In genomic region chr10:47372726-47373125, GRCh38 we compare ENCODE assay signal across 1 cellular context.
TF ChIP-seq lines count a peak whose summit lies in the region.

No MANE protein-coding gene starts in this region.

TF ChIP-seq in GM23338, 12 proteins besides CTCF, POLR2A, EP300 and RAD21 (continued from another document):
- TF ChIP-seq, protein P1, sequence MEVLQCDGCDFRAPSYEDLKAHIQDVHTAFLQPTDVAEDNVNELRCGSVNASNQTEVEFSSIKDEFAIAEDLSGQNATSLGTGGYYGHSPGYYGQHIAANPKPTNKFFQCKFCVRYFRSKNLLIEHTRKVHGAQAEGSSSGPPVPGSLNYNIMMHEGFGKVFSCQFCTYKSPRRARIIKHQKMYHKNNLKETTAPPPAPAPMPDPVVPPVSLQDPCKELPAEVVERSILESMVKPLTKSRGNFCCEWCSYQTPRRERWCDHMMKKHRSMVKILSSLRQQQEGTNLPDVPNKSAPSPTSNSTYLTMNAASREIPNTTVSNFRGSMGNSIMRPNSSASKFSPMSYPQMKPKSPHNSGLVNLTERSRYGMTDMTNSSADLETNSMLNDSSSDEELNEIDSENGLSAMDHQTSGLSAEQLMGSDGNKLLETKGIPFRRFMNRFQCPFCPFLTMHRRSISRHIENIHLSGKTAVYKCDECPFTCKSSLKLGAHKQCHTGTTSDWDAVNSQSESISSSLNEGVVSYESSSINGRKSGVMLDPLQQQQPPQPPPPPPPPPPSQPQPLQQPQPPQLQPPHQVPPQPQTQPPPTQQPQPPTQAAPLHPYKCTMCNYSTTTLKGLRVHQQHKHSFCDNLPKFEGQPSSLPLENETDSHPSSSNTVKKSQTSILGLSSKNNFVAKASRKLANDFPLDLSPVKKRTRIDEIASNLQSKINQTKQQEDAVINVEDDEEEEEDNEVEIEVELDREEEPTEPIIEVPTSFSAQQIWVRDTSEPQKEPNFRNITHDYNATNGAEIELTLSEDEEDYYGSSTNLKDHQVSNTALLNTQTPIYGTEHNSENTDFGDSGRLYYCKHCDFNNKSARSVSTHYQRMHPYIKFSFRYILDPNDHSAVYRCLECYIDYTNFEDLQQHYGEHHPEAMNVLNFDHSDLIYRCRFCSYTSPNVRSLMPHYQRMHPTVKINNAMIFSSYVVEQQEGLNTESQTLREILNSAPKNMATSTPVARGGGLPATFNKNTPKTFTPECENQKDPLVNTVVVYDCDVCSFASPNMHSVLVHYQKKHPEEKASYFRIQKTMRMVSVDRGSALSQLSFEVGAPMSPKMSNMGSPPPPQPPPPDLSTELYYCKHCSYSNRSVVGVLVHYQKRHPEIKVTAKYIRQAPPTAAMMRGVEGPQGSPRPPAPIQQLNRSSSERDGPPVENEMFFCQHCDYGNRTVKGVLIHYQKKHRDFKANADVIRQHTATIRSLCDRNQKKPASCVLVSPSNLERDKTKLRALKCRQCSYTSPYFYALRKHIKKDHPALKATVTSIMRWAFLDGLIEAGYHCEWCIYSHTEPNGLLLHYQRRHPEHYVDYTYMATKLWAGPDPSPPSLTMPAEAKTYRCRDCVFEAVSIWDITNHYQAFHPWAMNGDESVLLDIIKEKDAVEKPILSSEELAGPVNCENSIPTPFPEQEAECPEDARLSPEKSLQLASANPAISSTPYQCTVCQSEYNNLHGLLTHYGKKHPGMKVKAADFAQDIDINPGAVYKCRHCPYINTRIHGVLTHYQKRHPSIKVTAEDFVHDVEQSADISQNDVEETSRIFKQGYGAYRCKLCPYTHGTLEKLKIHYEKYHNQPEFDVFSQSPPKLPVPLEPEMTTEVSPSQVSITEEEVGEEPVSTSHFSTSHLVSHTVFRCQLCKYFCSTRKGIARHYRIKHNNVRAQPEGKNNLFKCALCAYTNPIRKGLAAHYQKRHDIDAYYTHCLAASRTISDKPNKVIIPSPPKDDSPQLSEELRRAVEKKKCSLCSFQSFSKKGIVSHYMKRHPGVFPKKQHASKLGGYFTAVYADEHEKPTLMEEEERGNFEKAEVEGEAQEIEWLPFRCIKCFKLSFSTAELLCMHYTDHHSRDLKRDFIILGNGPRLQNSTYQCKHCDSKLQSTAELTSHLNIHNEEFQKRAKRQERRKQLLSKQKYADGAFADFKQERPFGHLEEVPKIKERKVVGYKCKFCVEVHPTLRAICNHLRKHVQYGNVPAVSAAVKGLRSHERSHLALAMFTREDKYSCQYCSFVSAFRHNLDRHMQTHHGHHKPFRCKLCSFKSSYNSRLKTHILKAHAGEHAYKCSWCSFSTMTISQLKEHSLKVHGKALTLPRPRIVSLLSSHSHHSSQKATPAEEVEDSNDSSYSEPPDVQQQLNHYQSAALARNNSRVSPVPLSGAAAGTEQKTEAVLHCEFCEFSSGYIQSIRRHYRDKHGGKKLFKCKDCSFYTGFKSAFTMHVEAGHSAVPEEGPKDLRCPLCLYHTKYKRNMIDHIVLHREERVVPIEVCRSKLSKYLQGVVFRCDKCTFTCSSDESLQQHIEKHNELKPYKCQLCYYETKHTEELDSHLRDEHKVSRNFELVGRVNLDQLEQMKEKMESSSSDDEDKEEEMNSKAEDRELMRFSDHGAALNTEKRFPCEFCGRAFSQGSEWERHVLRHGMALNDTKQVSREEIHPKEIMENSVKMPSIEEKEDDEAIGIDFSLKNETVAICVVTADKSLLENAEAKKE (CRISPR knock-in tag; IDR thresholded peaks at IDR 0.05) = no peak
- TF ChIP-seq JUNB (IDR thresholded peaks at IDR 0.05; ENCODE audit: unreplicated experiment) = no peak
- no peak for TF ChIP-seq EZH2phosphoT487 (IDR thresholded peaks at IDR 0.05; ENCODE audit: unreplicated experiment)
- TF ChIP-seq NANOG (IDR thresholded peaks at IDR 0.05; ENCODE audit: borderline replicate concordance) = no peak
- no peak for TF ChIP-seq ETS1 (IDR thresholded peaks at IDR 0.05)
- TF ChIP-seq POLR2AphosphoS5 (IDR thresholded peaks at IDR 0.05; ENCODE audit: low read depth) = no peak
- TF ChIP-seq ZNF331 (CRISPR knock-in tag; IDR thresholded peaks at IDR 0.05; ENCODE audit: low read depth) = no peak
